ENCODE assay signal across 8 cellular contexts in the genomic region with DNA sequence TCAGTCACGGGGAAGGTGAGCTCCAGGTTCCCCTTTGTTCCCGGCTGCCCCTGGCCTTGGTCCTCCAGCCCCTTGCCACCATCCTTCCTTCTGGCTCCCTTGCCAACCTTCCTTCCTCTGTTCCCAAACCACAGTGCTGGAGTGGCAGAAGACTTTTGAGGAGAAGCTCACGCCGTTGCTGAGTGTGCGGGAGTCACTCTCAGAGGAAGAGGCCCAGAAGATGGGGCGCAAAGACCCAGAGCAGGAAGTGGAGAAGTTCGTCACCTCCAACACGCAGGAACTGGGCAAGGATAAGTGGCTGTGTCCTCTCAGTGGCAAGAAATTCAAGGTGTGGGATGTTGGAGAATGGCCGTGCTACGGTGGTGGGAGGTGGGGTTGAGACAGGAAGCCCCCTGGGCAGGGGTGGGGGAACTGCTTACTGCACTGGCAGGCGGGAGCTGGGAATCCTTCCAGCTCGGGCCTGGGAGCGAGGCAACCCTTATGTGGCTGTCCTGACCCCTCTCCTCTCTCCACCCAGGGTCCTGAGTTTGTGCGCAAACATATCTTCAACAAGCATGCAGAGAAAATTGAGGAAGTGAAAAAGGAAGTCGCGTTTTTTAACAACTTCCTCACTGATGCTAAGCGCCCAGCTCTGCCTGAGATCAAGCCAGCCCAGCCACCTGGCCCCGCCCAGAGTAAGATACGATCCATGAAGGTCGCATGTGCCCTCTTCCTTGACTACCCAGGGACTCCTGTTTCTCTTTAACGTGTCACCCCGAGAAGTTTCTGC. TPM values are rescaled to one million over a fixed set of nuclear protein-coding genes. Genes with fewer than 3 reads are reported as not detected.
A peak's percentile ranks its signal among the peaks of the same experiment; 100 is the strongest.
DNase-seq lines count a peak whose midpoint lies in the region; ATAC-seq, FAIRE-seq and TF ChIP-seq lines count a peak whose summit lies in the region.

No MANE protein-coding gene starts in this region.

- 85% methylated on average over 22 of the region's 22 CpGs for WGBS in HUES64

- H3K9ac ChIP-seq in HUES64 (ENCODE audit: low read depth, low read length) (no peak overlapping the region), keratinocyte (ENCODE audit: control insufficient read depth, extremely low read depth, insufficient read depth, low read length) (no peak overlapping the region)

- no peak for TF ChIP-seq CTCF in BE2C (IDR thresholded peaks at IDR 0.05; ENCODE audit: low read depth, low read length)
- no peak for TF ChIP-seq CTCF in keratinocyte (optimal IDR thresholded peaks at IDR 0.05 in 1 of 3, IDR thresholded peaks at IDR 0.05 in 1 of 3, conservative IDR thresholded peaks at IDR 0.05 in 1 of 3; ENCODE audit: extremely low read depth in 1 of 3, insufficient read depth in 2 of 3, low read length in 3 of 3)

- DNase-seq in BE2C (peak; percentile 10), keratinocyte (ENCODE audit: low read depth, low spot score) (no peak), NCI-H1436 (lab: John Stamatoyannopoulos, UW) (no peak), COR-L47 (lab: John Stamatoyannopoulos, UW) (no peak)
- DNase-seq in activated CD4-positive, alpha-beta T cell treated with anti-CD3 and anti-CD28 coated beads, Interleukin-2, amount 50 U/mL, for 1 hour = peak; percentile 52

- peak; percentile 46 for ATAC-seq in GM19452 (IDR thresholded peaks at IDR 0.05; ENCODE audit: unreplicated experiment)
- ATAC-seq in HG02970 (IDR thresholded peaks at IDR 0.05; ENCODE audit: low FRiP score, unreplicated experiment) = no peak

- H3K27me3 ChIP-seq in BE2C (no peaks in the 10 kb centered on the region), HUES64 (ENCODE audit: insufficient read depth, low read length) (no peaks in the 10 kb centered on the region), keratinocyte (ENCODE audit: control insufficient read depth, extremely low read depth, insufficient read depth, low read length) (no peaks in the 10 kb centered on the region)

- H4K20me1 ChIP-seq in keratinocyte (ENCODE audit: control insufficient read depth, extremely low read depth, insufficient read depth, low read length) = peaks cover 2% of the 10 kb centered on the region

- peaks cover 26% of the 10 kb centered on the region for H3K79me2 ChIP-seq in keratinocyte (ENCODE audit: control insufficient read depth, insufficient read depth, low read length)

- no peaks in the 10 kb centered on the region for H3K9me3 ChIP-seq in BE2C
- H3K9me3 ChIP-seq in HUES64 (ENCODE audit: insufficient read depth, low read depth, low read length) = no peaks in the 10 kb centered on the region
- no peaks in the 10 kb centered on the region for H3K9me3 ChIP-seq in keratinocyte (ENCODE audit: control insufficient read depth, low read depth, low read length)

- peak overlapping the region; percentile 85 for H3K4me2 ChIP-seq in keratinocyte (ENCODE audit: control insufficient read depth, extremely low read depth, insufficient read depth, low read depth, low read length)

- peaks cover 67% of the 10 kb centered on the region for H3K36me3 ChIP-seq in BE2C
- peaks cover 63% of the 10 kb centered on the region for H3K36me3 ChIP-seq in HUES64 (ENCODE audit: insufficient read depth, low read length)
- H3K36me3 ChIP-seq in keratinocyte (ENCODE audit: control insufficient read depth in 2 of 2, extremely low read depth in 1 of 2, insufficient read depth in 2 of 2, low read length in 2 of 2) = peaks cover 35 to 45% of the 10 kb centered on the region in 2 experiments

- H3K4me1 ChIP-seq in BE2C (peaks cover 7% of the 10 kb centered on the region; the same call in 1 of the 2 replicates), HUES64 (ENCODE audit: insufficient read depth, low read length) (no peaks in the 10 kb centered on the region), keratinocyte (ENCODE audit: control insufficient read depth, extremely low read depth, insufficient read depth, low read length) (peaks cover 35% of the 10 kb centered on the region)

- H3K27ac ChIP-seq in HUES64 (ENCODE audit: low read depth, low read length) (no peak overlapping the region), keratinocyte (ENCODE audit: control insufficient read depth, insufficient read depth, low read length) (no peak overlapping the region)

- H3K4me3 ChIP-seq in BE2C (ENCODE audit: low read depth, low read length) (no peak overlapping the region), HUES64 (ENCODE audit: low read length) (0 out of 2 replicates have a peak overlapping the region, but pooled peaks have one; percentile 91), keratinocyte (ENCODE audit: control insufficient read depth in 2 of 3, extremely low read depth in 1 of 3, insufficient read depth in 2 of 3, low read depth in 1 of 3, low read length in 3 of 3) (no peak overlapping the region)

- H2AFZ ChIP-seq in keratinocyte (ENCODE audit: control insufficient read depth, low read length) = no peak overlapping the region

- no peak for FAIRE-seq in keratinocyte (lab: Jason Lieb, UNC)

- dilution Hi-C loops in keratinocyte (cut with MboI; ENCODE audit: extremely low pct_ligation_motif_present, low sequenced_read_pairs) = loop anchor here (10.0 kb wide), 1 partner anchor 57 kb away; a partner anchor contains a TSS

- H3K9me1 ChIP-seq in keratinocyte (ENCODE audit: control insufficient read depth, extremely low read depth, insufficient read depth, low read length) = no peaks in the 10 kb centered on the region

RNA-seq across cellular contexts. Expression of a gene that starts 2.1 kb away (rescaled TPM):
- 28.6 TPM for polyA plus RNA-seq in BE2C (2012; ENCODE audit: insufficient read depth, insufficient read length, low read depth)
- polyA plus RNA-seq in HUES64 (2013, experiment 1 of 2) = 2.5 TPM
- polyA plus RNA-seq in HUES64 (2013, experiment 2 of 2) = 2.7 TPM
- 1.0 to 1.4 TPM (median 1.2 TPM) in 3 replicates for polyA plus RNA-seq in keratinocyte
- polyA plus RNA-seq in keratinocyte (2011; ENCODE audit: low read depth) = not detected
- 0.34 and 1.1 TPM in 2 replicates for polyA plus RNA-seq in keratinocyte (2011; cell fraction: cytosol; rRNA removed)
- 0.93 and 1.3 TPM in 2 replicates for polyA plus RNA-seq in keratinocyte (2011; cell fraction: nucleus; rRNA removed)
- polyA plus RNA-seq in keratinocyte (2012; ENCODE audit: low replicate concordance) = 1.5 and 2.4 TPM in 2 replicates
- 0.93 to 2.0 TPM (median 1.4 TPM) in 3 replicates for polyA minus RNA-seq in keratinocyte
- polyA minus RNA-seq in keratinocyte (2011; cell fraction: cytosol; rRNA and poly(A)+ RNA removed) = 2.1 TPM
- 0.62 and 0.95 TPM in 2 replicates for polyA minus RNA-seq in keratinocyte (2011; cell fraction: nucleus; rRNA and poly(A)+ RNA removed)

RNA-seq across cellular contexts. Expression of a gene that starts 8.3 kb away (rescaled TPM):
- polyA plus RNA-seq in BE2C (2012; ENCODE audit: insufficient read depth, insufficient read length, low read depth) = 1.9 TPM
- polyA plus RNA-seq in HUES64 (2013, experiment 1 of 2) = 3.4 TPM
- polyA plus RNA-seq in HUES64 (2013, experiment 2 of 2) = 4.0 TPM
- polyA plus RNA-seq in keratinocyte = 0.07 to 0.30 TPM (median 0.20 TPM) in 3 replicates
- 0.21 TPM for polyA plus RNA-seq in keratinocyte (2011; ENCODE audit: low read depth)
- 0.02 and 0.10 TPM in 2 replicates for polyA plus RNA-seq in keratinocyte (2011; cell fraction: cytosol; rRNA removed)
- 1.3 and 1.6 TPM in 2 replicates for polyA plus RNA-seq in keratinocyte (2011; cell fraction: nucleus; rRNA removed)
- 0.14 and 0.42 TPM in 2 replicates for polyA plus RNA-seq in keratinocyte (2012; ENCODE audit: low replicate concordance)
- 0.46 TPM in 1 of 3 replicates, not detected in the others for polyA minus RNA-seq in keratinocyte
- polyA minus RNA-seq in keratinocyte (2011; cell fraction: cytosol; rRNA and poly(A)+ RNA removed) = not detected
- 0.42 and 0.70 TPM in 2 replicates for polyA minus RNA-seq in keratinocyte (2011; cell fraction: nucleus; rRNA and poly(A)+ RNA removed)

RNA-seq across cellular contexts. Expression of a gene that starts 12.5 kb away (rescaled TPM):
- polyA plus RNA-seq in BE2C (2012; ENCODE audit: insufficient read depth, insufficient read length, low read depth) = 446 TPM
- 151 TPM for polyA plus RNA-seq in HUES64 (2013, experiment 1 of 2)
- 130 TPM for polyA plus RNA-seq in HUES64 (2013, experiment 2 of 2)
- polyA plus RNA-seq in keratinocyte = 23.1 to 54.5 TPM (median 42.2 TPM) in 3 replicates
- 67.3 TPM for polyA plus RNA-seq in keratinocyte (2011; ENCODE audit: low read depth)
- 17.4 and 30.9 TPM in 2 replicates for polyA plus RNA-seq in keratinocyte (2011; cell fraction: cytosol; rRNA removed)
- polyA plus RNA-seq in keratinocyte (2011; cell fraction: nucleus; rRNA removed) = 108 and 127 TPM in 2 replicates
- 43.4 and 83.7 TPM in 2 replicates for polyA plus RNA-seq in keratinocyte (2012; ENCODE audit: low replicate concordance)
- 13.9 to 112 TPM (median 41.6 TPM) in 3 replicates for polyA minus RNA-seq in keratinocyte
- polyA minus RNA-seq in keratinocyte (2011; cell fraction: cytosol; rRNA and poly(A)+ RNA removed) = 65.6 TPM
- polyA minus RNA-seq in keratinocyte (2011; cell fraction: nucleus; rRNA and poly(A)+ RNA removed) = 35.8 and 36.7 TPM in 2 replicates

RNA-seq across cellular contexts. Expression of a gene that starts 20.2 kb away (rescaled TPM):
- 4.3 TPM for polyA plus RNA-seq in BE2C (2012; ENCODE audit: insufficient read depth, insufficient read length, low read depth)
- 81.6 TPM for polyA plus RNA-seq in HUES64 (2013, experiment 1 of 2)
- 70.0 TPM for polyA plus RNA-seq in HUES64 (2013, experiment 2 of 2)
- 83.8 to 106 TPM (median 93.7 TPM) in 3 replicates for polyA plus RNA-seq in keratinocyte
- polyA plus RNA-seq in keratinocyte (2011; ENCODE audit: low read depth) = 56.4 TPM
- 39.7 and 76.9 TPM in 2 replicates for polyA plus RNA-seq in keratinocyte (2011; cell fraction: cytosol; rRNA removed)
- polyA plus RNA-seq in keratinocyte (2011; cell fraction: nucleus; rRNA removed) = 93.1 and 96.4 TPM in 2 replicates
- 62.1 and 119 TPM in 2 replicates for polyA plus RNA-seq in keratinocyte (2012; ENCODE audit: low replicate concordance)
- polyA minus RNA-seq in keratinocyte = 46.0 to 59.9 TPM (median 59.1 TPM) in 3 replicates
- polyA minus RNA-seq in keratinocyte (2011; cell fraction: cytosol; rRNA and poly(A)+ RNA removed) = 103 TPM
- 37.5 and 40.5 TPM in 2 replicates for polyA minus RNA-seq in keratinocyte (2011; cell fraction: nucleus; rRNA and poly(A)+ RNA removed)

RNA-seq across cellular contexts. Expression of a gene that starts 34.9 kb away (rescaled TPM):
- 60.4 TPM for polyA plus RNA-seq in BE2C (2012; ENCODE audit: insufficient read depth, insufficient read length, low read depth)
- 19.5 TPM for polyA plus RNA-seq in HUES64 (2013, experiment 1 of 2)
- polyA plus RNA-seq in HUES64 (2013, experiment 2 of 2) = 15.3 TPM
- 14.5 to 24.9 TPM (median 19.8 TPM) in 3 replicates for polyA plus RNA-seq in keratinocyte
- 2.7 TPM for polyA plus RNA-seq in keratinocyte (2011; ENCODE audit: low read depth)
- 3.7 and 8.3 TPM in 2 replicates for polyA plus RNA-seq in keratinocyte (2011; cell fraction: cytosol; rRNA removed)
- 55.8 and 64.8 TPM in 2 replicates for polyA plus RNA-seq in keratinocyte (2011; cell fraction: nucleus; rRNA removed)
- polyA plus RNA-seq in keratinocyte (2012; ENCODE audit: low replicate concordance) = 10.5 and 21.0 TPM in 2 replicates
- polyA minus RNA-seq in keratinocyte = 21.7 to 43.2 TPM (median 31.8 TPM) in 3 replicates
- polyA minus RNA-seq in keratinocyte (2011; cell fraction: cytosol; rRNA and poly(A)+ RNA removed) = 13.6 TPM
- 30.8 and 32.0 TPM in 2 replicates for polyA minus RNA-seq in keratinocyte (2011; cell fraction: nucleus; rRNA and poly(A)+ RNA removed)

Comparison
In these comparisons a context has a peak if more than half of its experiments do, and no peak if none do; other contexts are left out.
1. DNase-seq: peak in BE2C (single experiment) and activated CD4-positive, alpha-beta T cell treated with anti-CD3 and anti-CD28 coated beads, Interleukin-2, amount 50 U/mL, for 1 hour (single experiment); none in keratinocyte (single experiment), NCI-H1436 (single experiment) and COR-L47 (single experiment).